ENCODE assay signal across 10 cellular contexts in genomic region chr15:99929266-99929665, GRCh38.
DNase-seq lines count a peak whose midpoint lies in the region; ATAC-seq and TF ChIP-seq lines count a peak whose summit lies in the region.
"Had no signal": no experiment of that assay in that cellular context is flagged by ENCODE, and none has a peak within 500 bp of the region (broad histone marks: within the 10 kb centered on the region; RNA-seq: fewer than 3 reads in every experiment).

No MANE protein-coding gene starts in this region.

- no peak for ATAC-seq in CD8-positive, alpha-beta T cell
- no peak for ATAC-seq in natural killer cell
- ATAC-seq in GM18498 (IDR thresholded peaks at IDR 0.05; ENCODE audit: unreplicated experiment): no peak

- H3K36me3 ChIP-seq in CD8-positive, alpha-beta T cell (ENCODE audit: insufficient read depth, low read length): no peaks in the 10 kb centered on the region
- H3K36me3 ChIP-seq in HUES48 (ENCODE audit: control insufficient read depth, insufficient read depth, low read length): no peaks in the 10 kb centered on the region

- peaks cover 20% of the 10 kb centered on the region for H3K4me1 Mint-ChIP-seq in CD8-positive, alpha-beta T cell (ENCODE audit: low read depth)
- peaks cover 26% of the 10 kb centered on the region for H3K4me1 Mint-ChIP-seq in brain
- peaks cover 7 to 14% of the 10 kb centered on the region in 2 donors for H3K4me1 Mint-ChIP-seq in natural killer cell

- peaks cover 4% of the 10 kb centered on the region for H3K27me3 Mint-ChIP-seq in CD8-positive, alpha-beta T cell (ENCODE audit: low read depth)
- H3K27me3 Mint-ChIP-seq in brain: peaks cover 31% of the 10 kb centered on the region
- peaks cover 9 to 16% of the 10 kb centered on the region in 2 donors for H3K27me3 Mint-ChIP-seq in natural killer cell (ENCODE audit: low read depth in 2 of 2)

- H3K27ac Mint-ChIP-seq in CD8-positive, alpha-beta T cell: no peak overlapping the region
- peak overlapping the region in 2 of 5 experiments; percentile 48 to 90 for H3K27ac Mint-ChIP-seq in brain
- H3K27ac Mint-ChIP-seq in natural killer cell: no peak overlapping the region

- no peak overlapping the region for H3K27ac ChIP-seq in CD8-positive, alpha-beta T cell (ENCODE audit: low read depth, low read length)
- H3K27ac ChIP-seq in HUES48 (ENCODE audit: low read depth, low read length): no peak overlapping the region

- intact Hi-C loops in CD8-positive, alpha-beta T cell (cut with DNase I, micrococcal nuclease): loop anchor here (2.0 to 10.0 kb wide), 15 partner anchors 114 to 1967 kb away; partner anchors contain the start of genes ASB7 (in 2 of the 2), LINS1 (in 2 of the 2), LRRC28 (in 2 of the 2) and ARRDC4 (in 1 of the 2)
- intact Hi-C loops in natural killer cell (cut with micrococcal nuclease): loop anchor here (2.0 to 10.0 kb wide), 5 partner anchors 410 to 1078 kb away; partner anchors contain the start of genes ASB7 and LINS1
- intact Hi-C loops in posterior vena cava (cut with DNase I): loop anchor here in 1 of 2 donors (5.0 kb wide), 1 partner anchor 413 kb away; the partner anchor contains the start of gene ADAMTS17

- peak overlapping the region; percentile 64 for H3K4me3 ChIP-seq in CD8-positive, alpha-beta T cell (ENCODE audit: low read depth, low read length)
- peak overlapping the region; percentile 72 for H3K4me3 ChIP-seq in HUES48 (ENCODE audit: low read depth, low read length)

- POLR2A ChIA-PET in CD8-positive, alpha-beta T cell (lab: Charles Lee): interaction anchor here (0.9 to 1.6 kb wide), 4 partner anchors 401 to 411 kb away, joined by 3 to 9 read pairs (median 4); no protein-coding TSS in a partner anchor

- no peaks in the 10 kb centered on the region for H3K9me3 ChIP-seq in CD8-positive, alpha-beta T cell (ENCODE audit: low read length)
- no peaks in the 10 kb centered on the region for H3K9me3 ChIP-seq in HUES48 (ENCODE audit: control insufficient read depth, insufficient read depth, low read length)

- H3K4me1 ChIP-seq in CD8-positive, alpha-beta T cell (ENCODE audit: insufficient read depth, low read length): peaks cover 18% of the 10 kb centered on the region
- H3K4me1 ChIP-seq in HUES48 (ENCODE audit: control insufficient read depth, insufficient read depth, low read length): peaks cover 19% of the 10 kb centered on the region

- CTCF ChIA-PET in CD8-positive, alpha-beta T cell (lab: Charles Lee): interaction anchor here (1.0 to 8.9 kb wide), 10 partner anchors 203 to 643 kb away, joined by 3 to 93 read pairs (median 4); partner anchors contain the start of gene ADAMTS17

- H3K36me3 Mint-ChIP-seq in CD8-positive, alpha-beta T cell: no peaks in the 10 kb centered on the region
- H3K36me3 Mint-ChIP-seq in brain (no peaks in the 10 kb centered on the region), natural killer cell (no peaks in the 10 kb centered on the region)

- no peak overlapping the region for H3K9ac ChIP-seq in HUES48 (ENCODE audit: low read depth, low read length)

- H3K9me3 Mint-ChIP-seq in CD8-positive, alpha-beta T cell: no peaks in the 10 kb centered on the region
- H3K9me3 Mint-ChIP-seq in brain: peaks cover 0 to 3% (median 0%) of the 10 kb centered on the region in 5 experiments
- no peaks in the 10 kb centered on the region for H3K9me3 Mint-ChIP-seq in natural killer cell
- H3K9me3 Mint-ChIP-seq: activated T-cell treated with anti-CD3 and anti-CD28 coated beads, Interleukin-2, amount 50 U/mL, for 4 hours had no signal

- no peak for TF ChIP-seq CTCF in CD8-positive, alpha-beta T cell (IDR thresholded peaks at IDR 0.05)
- TF ChIP-seq CTCF in brain (conservative IDR thresholded peaks at IDR 0.05) (no peak), natural killer cell (IDR thresholded peaks at IDR 0.05) (no peak)

- no peak for DNase-seq in CD8-positive, alpha-beta T cell
- no peak for DNase-seq in natural killer cell
- DNase-seq in posterior vena cava (ENCODE audit: low spot score): no peak
- no peak for DNase-seq in globus pallidus (ENCODE audit: low spot score)
- DNase-seq: activated T-cell treated with anti-CD3 and anti-CD28 coated beads, Interleukin-2, amount 50 U/mL, for 4 hours; hippocampal formation; NCI-H1105 had no signal

- H3K4me3 Mint-ChIP-seq in CD8-positive, alpha-beta T cell: peak overlapping the region; percentile 83
- H3K4me3 Mint-ChIP-seq in brain (peak overlapping the region; percentile 83 to 89 (median 88)), natural killer cell (peak overlapping the region; percentile 76)

- H3K27me3 ChIP-seq in CD8-positive, alpha-beta T cell (ENCODE audit: insufficient read depth, low read length): no peaks in the 10 kb centered on the region
- peaks cover 31% of the 10 kb centered on the region for H3K27me3 ChIP-seq in HUES48 (ENCODE audit: control insufficient read depth, insufficient read depth, low read length)
